ENCODE assay signal across 1 cellular context in the genomic region with DNA sequence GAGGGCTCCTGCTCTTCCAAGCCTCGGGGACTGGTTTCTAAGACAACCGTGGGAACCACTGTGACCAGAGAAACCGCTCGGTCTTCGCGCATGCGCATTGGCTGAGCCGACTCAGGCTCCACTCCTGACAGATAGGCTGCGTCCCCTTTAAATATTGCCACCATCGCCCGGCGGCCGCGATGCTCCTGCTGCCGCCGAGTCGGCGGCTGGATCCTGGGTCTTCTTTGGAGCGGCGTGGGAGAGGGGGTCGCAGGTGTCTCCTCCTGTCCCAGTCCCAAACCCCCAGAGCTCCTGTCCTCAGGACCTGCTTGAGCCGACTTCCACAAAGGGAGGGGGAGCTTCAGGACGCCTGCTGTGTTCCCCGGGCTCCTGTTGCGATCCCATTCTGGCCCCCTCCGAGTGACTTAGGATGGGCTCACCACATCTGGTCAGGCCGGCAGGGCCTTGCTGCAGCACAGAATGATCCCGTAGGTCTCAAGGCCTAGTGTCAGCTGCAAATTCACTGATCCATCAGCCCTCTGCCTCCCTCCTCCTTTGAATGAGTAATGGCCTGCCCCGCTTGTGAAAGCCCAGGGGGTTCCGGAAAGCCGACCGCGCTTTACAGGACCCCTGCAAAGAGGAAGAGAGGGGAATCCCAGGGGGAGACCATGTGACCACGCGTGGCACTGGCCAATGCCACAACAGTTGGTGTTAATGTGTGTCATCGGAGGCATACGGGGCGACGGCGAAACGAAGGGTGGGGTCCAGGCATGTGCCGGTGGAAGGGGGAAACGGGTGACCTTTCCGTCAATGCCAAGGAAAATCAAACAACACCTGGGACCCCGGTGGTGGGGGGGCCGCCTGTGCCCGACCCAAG.
TF ChIP-seq lines count a peak whose summit lies in the region.

No MANE protein-coding gene starts in this region.

TF ChIP-seq in SK-N-SH treated with all-trans-retinoic acid at 6 μM for 48 hours, 23 proteins besides CTCF, POLR2A, EP300 and RAD21 (continued from another document):
- TF ChIP-seq, protein P1, sequence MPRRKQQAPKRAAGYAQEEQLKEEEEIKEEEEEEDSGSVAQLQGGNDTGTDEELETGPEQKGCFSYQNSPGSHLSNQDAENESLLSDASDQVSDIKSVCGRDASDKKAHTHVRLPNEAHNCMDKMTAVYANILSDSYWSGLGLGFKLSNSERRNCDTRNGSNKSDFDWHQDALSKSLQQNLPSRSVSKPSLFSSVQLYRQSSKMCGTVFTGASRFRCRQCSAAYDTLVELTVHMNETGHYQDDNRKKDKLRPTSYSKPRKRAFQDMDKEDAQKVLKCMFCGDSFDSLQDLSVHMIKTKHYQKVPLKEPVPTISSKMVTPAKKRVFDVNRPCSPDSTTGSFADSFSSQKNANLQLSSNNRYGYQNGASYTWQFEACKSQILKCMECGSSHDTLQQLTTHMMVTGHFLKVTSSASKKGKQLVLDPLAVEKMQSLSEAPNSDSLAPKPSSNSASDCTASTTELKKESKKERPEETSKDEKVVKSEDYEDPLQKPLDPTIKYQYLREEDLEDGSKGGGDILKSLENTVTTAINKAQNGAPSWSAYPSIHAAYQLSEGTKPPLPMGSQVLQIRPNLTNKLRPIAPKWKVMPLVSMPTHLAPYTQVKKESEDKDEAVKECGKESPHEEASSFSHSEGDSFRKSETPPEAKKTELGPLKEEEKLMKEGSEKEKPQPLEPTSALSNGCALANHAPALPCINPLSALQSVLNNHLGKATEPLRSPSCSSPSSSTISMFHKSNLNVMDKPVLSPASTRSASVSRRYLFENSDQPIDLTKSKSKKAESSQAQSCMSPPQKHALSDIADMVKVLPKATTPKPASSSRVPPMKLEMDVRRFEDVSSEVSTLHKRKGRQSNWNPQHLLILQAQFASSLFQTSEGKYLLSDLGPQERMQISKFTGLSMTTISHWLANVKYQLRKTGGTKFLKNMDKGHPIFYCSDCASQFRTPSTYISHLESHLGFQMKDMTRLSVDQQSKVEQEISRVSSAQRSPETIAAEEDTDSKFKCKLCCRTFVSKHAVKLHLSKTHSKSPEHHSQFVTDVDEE (CRISPR knock-in tag; IDR thresholded peaks at IDR 0.05): no peak
- TF ChIP-seq SNAI2 (CRISPR knock-in tag; IDR thresholded peaks at IDR 0.05) (no peak), ZNF70 (CRISPR knock-in tag; IDR thresholded peaks at IDR 0.05) (no peak), RARB (CRISPR knock-in tag; IDR thresholded peaks at IDR 0.05) (no peak), TCF4 (CRISPR knock-in tag; IDR thresholded peaks at IDR 0.05; ENCODE audit: borderline replicate concordance) (no peak), TOX (CRISPR knock-in tag; IDR thresholded peaks at IDR 0.05; ENCODE audit: borderline replicate concordance) (no peak), CSDC2 (CRISPR knock-in tag; IDR thresholded peaks at IDR 0.05) (no peak), ISL1 (CRISPR knock-in tag; IDR thresholded peaks at IDR 0.05) (no peak), BACH2 (CRISPR knock-in tag; IDR thresholded peaks at IDR 0.05; ENCODE audit: borderline replicate concordance) (no peak)
- TF ChIP-seq, protein P2, sequence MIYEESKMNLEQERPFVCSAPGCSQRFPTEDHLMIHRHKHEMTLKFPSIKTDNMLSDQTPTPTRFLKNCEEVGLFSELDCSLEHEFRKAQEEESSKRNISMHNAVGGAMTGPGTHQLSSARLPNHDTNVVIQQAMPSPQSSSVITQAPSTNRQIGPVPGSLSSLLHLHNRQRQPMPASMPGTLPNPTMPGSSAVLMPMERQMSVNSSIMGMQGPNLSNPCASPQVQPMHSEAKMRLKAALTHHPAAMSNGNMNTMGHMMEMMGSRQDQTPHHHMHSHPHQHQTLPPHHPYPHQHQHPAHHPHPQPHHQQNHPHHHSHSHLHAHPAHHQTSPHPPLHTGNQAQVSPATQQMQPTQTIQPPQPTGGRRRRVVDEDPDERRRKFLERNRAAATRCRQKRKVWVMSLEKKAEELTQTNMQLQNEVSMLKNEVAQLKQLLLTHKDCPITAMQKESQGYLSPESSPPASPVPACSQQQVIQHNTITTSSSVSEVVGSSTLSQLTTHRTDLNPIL (CRISPR knock-in tag; IDR thresholded peaks at IDR 0.05; ENCODE audit: low read depth): no peak
